Comparison of ENCODE assay signal across 1 cellular context in the genomic region with DNA sequence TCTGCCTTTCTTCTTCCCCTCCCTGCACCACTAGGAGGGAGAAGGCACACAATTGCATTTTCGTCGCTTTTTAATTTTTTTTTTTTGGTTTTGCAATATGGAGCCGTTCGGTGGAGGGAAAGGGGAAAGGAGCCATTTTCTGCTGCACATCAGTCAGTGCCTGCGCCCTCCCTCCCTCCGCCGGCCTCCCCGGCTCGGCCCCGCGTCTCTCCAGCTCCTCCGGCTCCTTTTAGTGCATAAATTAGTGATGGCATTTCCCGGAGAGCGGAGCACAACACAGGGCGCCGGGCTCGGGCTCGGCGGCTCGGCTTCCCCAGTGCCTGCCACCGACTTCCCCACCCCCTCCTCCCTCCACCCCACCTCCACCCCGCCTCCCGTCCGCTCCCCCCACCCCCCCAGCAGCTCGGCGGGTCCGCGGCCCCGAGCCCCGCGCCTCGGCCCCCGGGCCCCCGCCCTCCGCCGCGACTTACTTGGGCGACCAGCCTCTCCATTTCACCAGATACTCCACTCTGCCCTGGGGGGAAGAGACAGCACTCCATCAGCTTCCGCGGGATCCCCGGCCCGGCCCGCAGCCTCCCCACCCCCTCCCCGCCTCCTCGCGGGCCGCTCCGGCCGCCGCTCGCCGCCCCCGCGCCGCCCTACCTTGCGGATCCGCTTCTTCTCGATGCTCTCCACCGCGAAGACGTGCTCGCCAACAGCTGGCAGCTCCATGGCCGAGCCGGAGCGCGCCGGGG.
TF ChIP-seq lines count a peak whose summit lies in the region.

No MANE protein-coding gene starts in this region.

TF ChIP-seq in GM12878, 131 proteins besides CTCF, POLR2A, EP300 and RAD21 (continued from another document and continues in another):
- TF ChIP-seq, protein P1, sequence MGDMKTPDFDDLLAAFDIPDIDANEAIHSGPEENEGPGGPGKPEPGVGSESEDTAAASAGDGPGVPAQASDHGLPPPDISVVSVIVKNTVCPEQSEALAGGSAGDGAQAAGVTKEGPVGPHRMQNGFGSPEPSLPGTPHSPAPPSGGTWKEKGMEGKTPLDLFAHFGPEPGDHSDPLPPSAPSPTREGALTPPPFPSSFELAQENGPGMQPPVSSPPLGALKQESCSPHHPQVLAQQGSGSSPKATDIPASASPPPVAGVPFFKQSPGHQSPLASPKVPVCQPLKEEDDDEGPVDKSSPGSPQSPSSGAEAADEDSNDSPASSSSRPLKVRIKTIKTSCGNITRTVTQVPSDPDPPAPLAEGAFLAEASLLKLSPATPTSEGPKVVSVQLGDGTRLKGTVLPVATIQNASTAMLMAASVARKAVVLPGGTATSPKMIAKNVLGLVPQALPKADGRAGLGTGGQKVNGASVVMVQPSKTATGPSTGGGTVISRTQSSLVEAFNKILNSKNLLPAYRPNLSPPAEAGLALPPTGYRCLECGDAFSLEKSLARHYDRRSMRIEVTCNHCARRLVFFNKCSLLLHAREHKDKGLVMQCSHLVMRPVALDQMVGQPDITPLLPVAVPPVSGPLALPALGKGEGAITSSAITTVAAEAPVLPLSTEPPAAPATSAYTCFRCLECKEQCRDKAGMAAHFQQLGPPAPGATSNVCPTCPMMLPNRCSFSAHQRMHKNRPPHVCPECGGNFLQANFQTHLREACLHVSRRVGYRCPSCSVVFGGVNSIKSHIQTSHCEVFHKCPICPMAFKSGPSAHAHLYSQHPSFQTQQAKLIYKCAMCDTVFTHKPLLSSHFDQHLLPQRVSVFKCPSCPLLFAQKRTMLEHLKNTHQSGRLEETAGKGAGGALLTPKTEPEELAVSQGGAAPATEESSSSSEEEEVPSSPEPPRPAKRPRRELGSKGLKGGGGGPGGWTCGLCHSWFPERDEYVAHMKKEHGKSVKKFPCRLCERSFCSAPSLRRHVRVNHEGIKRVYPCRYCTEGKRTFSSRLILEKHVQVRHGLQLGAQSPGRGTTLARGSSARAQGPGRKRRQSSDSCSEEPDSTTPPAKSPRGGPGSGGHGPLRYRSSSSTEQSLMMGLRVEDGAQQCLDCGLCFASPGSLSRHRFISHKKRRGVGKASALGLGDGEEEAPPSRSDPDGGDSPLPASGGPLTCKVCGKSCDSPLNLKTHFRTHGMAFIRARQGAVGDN (IDR thresholded peaks at IDR 0.05), result no peak
- TF ChIP-seq CHD2 (IDR thresholded peaks at IDR 0.05; ENCODE audit: borderline replicate concordance, low read depth, low read length) (no peak), HDGF (IDR thresholded peaks at IDR 0.05) (no peak), GABPA (IDR thresholded peaks at IDR 0.05; ENCODE audit: low read depth) (no peak; the same call in 1 of the 2 replicates), TAF1 (IDR thresholded peaks at IDR 0.05; ENCODE audit: borderline replicate concordance, low read depth, low read length) (no peak), ZNF274 (IDR thresholded peaks at IDR 0.05; ENCODE audit: insufficient read depth, insufficient read length) (no peak), TCF3 (IDR thresholded peaks at IDR 0.05; ENCODE audit: borderline replicate concordance, insufficient read depth, low read depth, low read length) (no peak), NR2C2 (IDR thresholded peaks at IDR 0.05; ENCODE audit: borderline replicate concordance, control insufficient read depth, insufficient read length, low read depth) (no peak), LARP7 (IDR thresholded peaks at IDR 0.05) (no peak), TBL1XR1 (IDR thresholded peaks at IDR 0.05; ENCODE audit: low read depth, low read length) (no peak), TCF12 (IDR thresholded peaks at IDR 0.05; ENCODE audit: low read depth, low read length) (no peak), EZH2 (IDR thresholded peaks at IDR 0.05; ENCODE audit: borderline replicate concordance, control insufficient read depth, low read depth, low read length) (no peak), WRNIP1 (IDR thresholded peaks at IDR 0.05; ENCODE audit: borderline replicate concordance, low read depth, low read length) (no peak), SUZ12 (IDR thresholded peaks at IDR 0.05; ENCODE audit: unreplicated experiment) (no peak), STAT1 (conservative IDR thresholded peaks at IDR 0.05) (no peak), NR2F1 (conservative IDR thresholded peaks at IDR 0.05) (no peak), RELA (IDR thresholded peaks at IDR 0.05; ENCODE audit: borderline replicate concordance, partially characterized antibody) (no peak), SMAD1 (IDR thresholded peaks at IDR 0.05; ENCODE audit: low read depth, partially characterized antibody) (no peak), FOXM1 (IDR thresholded peaks at IDR 0.05; ENCODE audit: low read depth, low read length) (no peak), BHLHE40 (IDR thresholded peaks at IDR 0.05; ENCODE audit: borderline replicate concordance in 1 of 2, low read depth in 2 of 2, low read length in 1 of 2) (no peak), MXI1 (IDR thresholded peaks at IDR 0.05; ENCODE audit: low read depth, low read length) (no peak; the same call in 1 of the 2 replicates), CEBPB (IDR thresholded peaks at IDR 0.05; ENCODE audit: borderline replicate concordance in 1 of 2, low read depth in 2 of 2, low read length in 2 of 2) (no peak)
- TF ChIP-seq, protein P2, sequence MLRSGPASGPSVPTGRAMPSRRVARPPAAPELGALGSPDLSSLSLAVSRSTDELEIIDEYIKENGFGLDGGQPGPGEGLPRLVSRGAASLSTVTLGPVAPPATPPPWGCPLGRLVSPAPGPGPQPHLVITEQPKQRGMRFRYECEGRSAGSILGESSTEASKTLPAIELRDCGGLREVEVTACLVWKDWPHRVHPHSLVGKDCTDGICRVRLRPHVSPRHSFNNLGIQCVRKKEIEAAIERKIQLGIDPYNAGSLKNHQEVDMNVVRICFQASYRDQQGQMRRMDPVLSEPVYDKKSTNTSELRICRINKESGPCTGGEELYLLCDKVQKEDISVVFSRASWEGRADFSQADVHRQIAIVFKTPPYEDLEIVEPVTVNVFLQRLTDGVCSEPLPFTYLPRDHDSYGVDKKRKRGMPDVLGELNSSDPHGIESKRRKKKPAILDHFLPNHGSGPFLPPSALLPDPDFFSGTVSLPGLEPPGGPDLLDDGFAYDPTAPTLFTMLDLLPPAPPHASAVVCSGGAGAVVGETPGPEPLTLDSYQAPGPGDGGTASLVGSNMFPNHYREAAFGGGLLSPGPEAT (IDR thresholded peaks at IDR 0.05; ENCODE audit: low read depth), result no peak
- TF ChIP-seq, protein P3, sequence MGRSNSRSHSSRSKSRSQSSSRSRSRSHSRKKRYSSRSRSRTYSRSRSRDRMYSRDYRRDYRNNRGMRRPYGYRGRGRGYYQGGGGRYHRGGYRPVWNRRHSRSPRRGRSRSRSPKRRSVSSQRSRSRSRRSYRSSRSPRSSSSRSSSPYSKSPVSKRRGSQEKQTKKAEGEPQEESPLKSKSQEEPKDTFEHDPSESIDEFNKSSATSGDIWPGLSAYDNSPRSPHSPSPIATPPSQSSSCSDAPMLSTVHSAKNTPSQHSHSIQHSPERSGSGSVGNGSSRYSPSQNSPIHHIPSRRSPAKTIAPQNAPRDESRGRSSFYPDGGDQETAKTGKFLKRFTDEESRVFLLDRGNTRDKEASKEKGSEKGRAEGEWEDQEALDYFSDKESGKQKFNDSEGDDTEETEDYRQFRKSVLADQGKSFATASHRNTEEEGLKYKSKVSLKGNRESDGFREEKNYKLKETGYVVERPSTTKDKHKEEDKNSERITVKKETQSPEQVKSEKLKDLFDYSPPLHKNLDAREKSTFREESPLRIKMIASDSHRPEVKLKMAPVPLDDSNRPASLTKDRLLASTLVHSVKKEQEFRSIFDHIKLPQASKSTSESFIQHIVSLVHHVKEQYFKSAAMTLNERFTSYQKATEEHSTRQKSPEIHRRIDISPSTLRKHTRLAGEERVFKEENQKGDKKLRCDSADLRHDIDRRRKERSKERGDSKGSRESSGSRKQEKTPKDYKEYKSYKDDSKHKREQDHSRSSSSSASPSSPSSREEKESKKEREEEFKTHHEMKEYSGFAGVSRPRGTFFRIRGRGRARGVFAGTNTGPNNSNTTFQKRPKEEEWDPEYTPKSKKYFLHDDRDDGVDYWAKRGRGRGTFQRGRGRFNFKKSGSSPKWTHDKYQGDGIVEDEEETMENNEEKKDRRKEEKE (IDR thresholded peaks at IDR 0.05), result no peak
- TF ChIP-seq, protein P4, sequence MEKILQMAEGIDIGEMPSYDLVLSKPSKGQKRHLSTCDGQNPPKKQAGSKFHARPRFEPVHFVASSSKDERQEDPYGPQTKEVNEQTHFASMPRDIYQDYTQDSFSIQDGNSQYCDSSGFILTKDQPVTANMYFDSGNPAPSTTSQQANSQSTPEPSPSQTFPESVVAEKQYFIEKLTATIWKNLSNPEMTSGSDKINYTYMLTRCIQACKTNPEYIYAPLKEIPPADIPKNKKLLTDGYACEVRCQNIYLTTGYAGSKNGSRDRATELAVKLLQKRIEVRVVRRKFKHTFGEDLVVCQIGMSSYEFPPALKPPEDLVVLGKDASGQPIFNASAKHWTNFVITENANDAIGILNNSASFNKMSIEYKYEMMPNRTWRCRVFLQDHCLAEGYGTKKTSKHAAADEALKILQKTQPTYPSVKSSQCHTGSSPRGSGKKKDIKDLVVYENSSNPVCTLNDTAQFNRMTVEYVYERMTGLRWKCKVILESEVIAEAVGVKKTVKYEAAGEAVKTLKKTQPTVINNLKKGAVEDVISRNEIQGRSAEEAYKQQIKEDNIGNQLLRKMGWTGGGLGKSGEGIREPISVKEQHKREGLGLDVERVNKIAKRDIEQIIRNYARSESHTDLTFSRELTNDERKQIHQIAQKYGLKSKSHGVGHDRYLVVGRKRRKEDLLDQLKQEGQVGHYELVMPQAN (conservative IDR thresholded peaks at IDR 0.05), result 0 out of 2 replicates have a peak, but pooled peaks have one; percentile 12
- TF ChIP-seq, protein P5, sequence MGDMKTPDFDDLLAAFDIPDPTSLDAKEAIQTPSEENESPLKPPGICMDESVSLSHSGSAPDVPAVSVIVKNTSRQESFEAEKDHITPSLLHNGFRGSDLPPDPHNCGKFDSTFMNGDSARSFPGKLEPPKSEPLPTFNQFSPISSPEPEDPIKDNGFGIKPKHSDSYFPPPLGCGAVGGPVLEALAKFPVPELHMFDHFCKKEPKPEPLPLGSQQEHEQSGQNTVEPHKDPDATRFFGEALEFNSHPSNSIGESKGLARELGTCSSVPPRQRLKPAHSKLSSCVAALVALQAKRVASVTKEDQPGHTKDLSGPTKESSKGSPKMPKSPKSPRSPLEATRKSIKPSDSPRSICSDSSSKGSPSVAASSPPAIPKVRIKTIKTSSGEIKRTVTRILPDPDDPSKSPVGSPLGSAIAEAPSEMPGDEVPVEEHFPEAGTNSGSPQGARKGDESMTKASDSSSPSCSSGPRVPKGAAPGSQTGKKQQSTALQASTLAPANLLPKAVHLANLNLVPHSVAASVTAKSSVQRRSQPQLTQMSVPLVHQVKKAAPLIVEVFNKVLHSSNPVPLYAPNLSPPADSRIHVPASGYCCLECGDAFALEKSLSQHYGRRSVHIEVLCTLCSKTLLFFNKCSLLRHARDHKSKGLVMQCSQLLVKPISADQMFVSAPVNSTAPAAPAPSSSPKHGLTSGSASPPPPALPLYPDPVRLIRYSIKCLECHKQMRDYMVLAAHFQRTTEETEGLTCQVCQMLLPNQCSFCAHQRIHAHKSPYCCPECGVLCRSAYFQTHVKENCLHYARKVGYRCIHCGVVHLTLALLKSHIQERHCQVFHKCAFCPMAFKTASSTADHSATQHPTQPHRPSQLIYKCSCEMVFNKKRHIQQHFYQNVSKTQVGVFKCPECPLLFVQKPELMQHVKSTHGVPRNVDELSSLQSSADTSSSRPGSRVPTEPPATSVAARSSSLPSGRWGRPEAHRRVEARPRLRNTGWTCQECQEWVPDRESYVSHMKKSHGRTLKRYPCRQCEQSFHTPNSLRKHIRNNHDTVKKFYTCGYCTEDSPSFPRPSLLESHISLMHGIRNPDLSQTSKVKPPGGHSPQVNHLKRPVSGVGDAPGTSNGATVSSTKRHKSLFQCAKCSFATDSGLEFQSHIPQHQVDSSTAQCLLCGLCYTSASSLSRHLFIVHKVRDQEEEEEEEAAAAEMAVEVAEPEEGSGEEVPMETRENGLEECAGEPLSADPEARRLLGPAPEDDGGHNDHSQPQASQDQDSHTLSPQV (IDR thresholded peaks at IDR 0.05), result no peak
- TF ChIP-seq, protein P6, sequence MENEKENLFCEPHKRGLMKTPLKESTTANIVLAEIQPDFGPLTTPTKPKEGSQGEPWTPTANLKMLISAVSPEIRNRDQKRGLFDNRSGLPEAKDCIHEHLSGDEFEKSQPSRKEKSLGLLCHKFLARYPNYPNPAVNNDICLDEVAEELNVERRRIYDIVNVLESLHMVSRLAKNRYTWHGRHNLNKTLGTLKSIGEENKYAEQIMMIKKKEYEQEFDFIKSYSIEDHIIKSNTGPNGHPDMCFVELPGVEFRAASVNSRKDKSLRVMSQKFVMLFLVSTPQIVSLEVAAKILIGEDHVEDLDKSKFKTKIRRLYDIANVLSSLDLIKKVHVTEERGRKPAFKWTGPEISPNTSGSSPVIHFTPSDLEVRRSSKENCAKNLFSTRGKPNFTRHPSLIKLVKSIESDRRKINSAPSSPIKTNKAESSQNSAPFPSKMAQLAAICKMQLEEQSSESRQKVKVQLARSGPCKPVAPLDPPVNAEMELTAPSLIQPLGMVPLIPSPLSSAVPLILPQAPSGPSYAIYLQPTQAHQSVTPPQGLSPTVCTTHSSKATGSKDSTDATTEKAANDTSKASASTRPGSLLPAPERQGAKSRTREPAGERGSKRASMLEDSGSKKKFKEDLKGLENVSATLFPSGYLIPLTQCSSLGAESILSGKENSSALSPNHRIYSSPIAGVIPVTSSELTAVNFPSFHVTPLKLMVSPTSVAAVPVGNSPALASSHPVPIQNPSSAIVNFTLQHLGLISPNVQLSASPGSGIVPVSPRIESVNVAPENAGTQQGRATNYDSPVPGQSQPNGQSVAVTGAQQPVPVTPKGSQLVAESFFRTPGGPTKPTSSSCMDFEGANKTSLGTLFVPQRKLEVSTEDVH (IDR thresholded peaks at IDR 0.05; ENCODE audit: low read depth, partially characterized antibody), result no peak
- TF ChIP-seq, protein P7, sequence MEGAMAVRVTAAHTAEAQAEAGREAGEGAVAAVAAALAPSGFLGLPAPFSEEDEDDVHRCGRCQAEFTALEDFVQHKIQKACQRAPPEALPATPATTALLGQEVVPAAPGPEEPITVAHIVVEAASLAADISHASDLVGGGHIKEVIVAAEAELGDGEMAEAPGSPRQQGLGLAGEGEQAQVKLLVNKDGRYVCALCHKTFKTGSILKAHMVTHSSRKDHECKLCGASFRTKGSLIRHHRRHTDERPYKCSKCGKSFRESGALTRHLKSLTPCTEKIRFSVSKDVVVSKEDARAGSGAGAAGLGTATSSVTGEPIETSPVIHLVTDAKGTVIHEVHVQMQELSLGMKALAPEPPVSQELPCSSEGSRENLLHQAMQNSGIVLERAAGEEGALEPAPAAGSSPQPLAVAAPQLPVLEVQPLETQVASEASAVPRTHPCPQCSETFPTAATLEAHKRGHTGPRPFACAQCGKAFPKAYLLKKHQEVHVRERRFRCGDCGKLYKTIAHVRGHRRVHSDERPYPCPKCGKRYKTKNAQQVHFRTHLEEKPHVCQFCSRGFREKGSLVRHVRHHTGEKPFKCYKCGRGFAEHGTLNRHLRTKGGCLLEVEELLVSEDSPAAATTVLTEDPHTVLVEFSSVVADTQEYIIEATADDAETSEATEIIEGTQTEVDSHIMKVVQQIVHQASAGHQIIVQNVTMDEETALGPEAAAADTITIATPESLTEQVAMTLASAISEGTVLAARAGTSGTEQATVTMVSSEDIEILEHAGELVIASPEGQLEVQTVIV (IDR thresholded peaks at IDR 0.05; ENCODE audit: borderline replicate concordance, partially characterized antibody), result no peak
- TF ChIP-seq, protein P8, sequence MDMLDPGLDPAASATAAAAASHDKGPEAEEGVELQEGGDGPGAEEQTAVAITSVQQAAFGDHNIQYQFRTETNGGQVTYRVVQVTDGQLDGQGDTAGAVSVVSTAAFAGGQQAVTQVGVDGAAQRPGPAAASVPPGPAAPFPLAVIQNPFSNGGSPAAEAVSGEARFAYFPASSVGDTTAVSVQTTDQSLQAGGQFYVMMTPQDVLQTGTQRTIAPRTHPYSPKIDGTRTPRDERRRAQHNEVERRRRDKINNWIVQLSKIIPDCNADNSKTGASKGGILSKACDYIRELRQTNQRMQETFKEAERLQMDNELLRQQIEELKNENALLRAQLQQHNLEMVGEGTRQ (IDR thresholded peaks at IDR 0.05; ENCODE audit: borderline replicate concordance, low read depth, low read length), result no peak
